ENCODE assay signal across 10 cellular contexts in genomic region chr6:27667016-27667415, GRCh38.
DNase-seq lines count a peak whose midpoint lies in the region; ATAC-seq and TF ChIP-seq lines count a peak whose summit lies in the region.
"Had no signal": no experiment of that assay in that cellular context is flagged by ENCODE, and none has a peak within 500 bp of the region (broad histone marks: within the 10 kb centered on the region; RNA-seq: fewer than 3 reads in every experiment).

No MANE protein-coding gene starts in this region.

- no peaks in the 10 kb centered on the region for H3K4me1 ChIP-seq in skeletal muscle satellite cell (ENCODE audit: control insufficient read depth, insufficient read depth, low read length)
- peaks cover 4% of the 10 kb centered on the region for H3K4me1 ChIP-seq in mucosa of descending colon (ENCODE audit: low read depth)

- H3K27me3 ChIP-seq in skeletal muscle satellite cell (ENCODE audit: control insufficient read depth, insufficient read depth, low read length), result peaks cover 10% of the 10 kb centered on the region

- peak overlapping the region; percentile 53 for H3K4me2 ChIP-seq in skeletal muscle satellite cell (ENCODE audit: low read length)

- peaks cover 18% of the 10 kb centered on the region for H3K4me1 Mint-ChIP-seq in activated naive CD8-positive, alpha-beta T cell (ENCODE audit: low read depth)
- H3K4me1 Mint-ChIP-seq in activated naive CD8-positive, alpha-beta T cell treated with anti-CD3 and anti-CD28 coated beads for 36 hours, result peaks cover 36% of the 10 kb centered on the region
- H3K4me1 Mint-ChIP-seq in T-helper 17 cell (peaks cover 6% of the 10 kb centered on the region), glutamatergic neuron (ENCODE audit: low read depth, unreplicated experiment) (peaks cover 9% of the 10 kb centered on the region)

- intact Hi-C loops in mucosa of descending colon (cut with DNase I, micrococcal nuclease), result no loop called here

- ATAC-seq in T-helper 17 cell, result no peak
- no peak for ATAC-seq in mucosa of descending colon
- no peak for ATAC-seq in HG03159 (IDR thresholded peaks at IDR 0.05; ENCODE audit: unreplicated experiment)
- ATAC-seq: left lobe of liver had no signal

- no peak overlapping the region for H3K4me3 Mint-ChIP-seq in activated naive CD8-positive, alpha-beta T cell
- H3K4me3 Mint-ChIP-seq in activated naive CD8-positive, alpha-beta T cell treated with anti-CD3 and anti-CD28 coated beads for 36 hours, result no peak overlapping the region
- H3K4me3 Mint-ChIP-seq in T-helper 17 cell, result no peak overlapping the region
- peak overlapping the region; percentile 88 for H3K4me3 Mint-ChIP-seq in glutamatergic neuron (ENCODE audit: unreplicated experiment)

- H3K36me3 ChIP-seq in skeletal muscle satellite cell (ENCODE audit: insufficient read depth, low read length), result no peaks in the 10 kb centered on the region
- H3K36me3 ChIP-seq in mucosa of descending colon (ENCODE audit: low read depth), result no peaks in the 10 kb centered on the region

- no peak for DNase-seq in activated naive CD8-positive, alpha-beta T cell treated with anti-CD3 and anti-CD28 coated beads for 36 hours
- DNase-seq in T-helper 17 cell, result no peak
- DNase-seq in glutamatergic neuron, result no peak
- no peak for DNase-seq in mucosa of descending colon
- DNase-seq in pons (ENCODE audit: low spot score), result no peak
- DNase-seq: Right ventricle myocardium superior had no signal

- no peaks in the 10 kb centered on the region for H3K36me3 Mint-ChIP-seq in activated naive CD8-positive, alpha-beta T cell
- peaks cover 6% of the 10 kb centered on the region for H3K36me3 Mint-ChIP-seq in activated naive CD8-positive, alpha-beta T cell treated with anti-CD3 and anti-CD28 coated beads for 36 hours
- H3K36me3 Mint-ChIP-seq in T-helper 17 cell (ENCODE audit: low read depth) (no peaks in the 10 kb centered on the region), glutamatergic neuron (ENCODE audit: unreplicated experiment) (no peaks in the 10 kb centered on the region)

- peaks cover 59% of the 10 kb centered on the region for H3K27me3 Mint-ChIP-seq in activated naive CD8-positive, alpha-beta T cell
- peaks cover 88% of the 10 kb centered on the region for H3K27me3 Mint-ChIP-seq in activated naive CD8-positive, alpha-beta T cell treated with anti-CD3 and anti-CD28 coated beads for 36 hours
- H3K27me3 Mint-ChIP-seq in T-helper 17 cell (peaks cover 77% of the 10 kb centered on the region), glutamatergic neuron (ENCODE audit: unreplicated experiment) (peaks cover 30% of the 10 kb centered on the region)

- H3K9me3 ChIP-seq in T-helper 17 cell (ENCODE audit: control insufficient read depth, low read length, poor library complexity, severe bottlenecking) (peaks cover 8% of the 10 kb centered on the region), skeletal muscle satellite cell (replicated peaks; ENCODE audit: low read length) (no peaks in the 10 kb centered on the region), mucosa of descending colon (no peaks in the 10 kb centered on the region)

- peak overlapping the region; percentile 41 for H3K27ac Mint-ChIP-seq in activated naive CD8-positive, alpha-beta T cell
- no peak overlapping the region for H3K27ac Mint-ChIP-seq in activated naive CD8-positive, alpha-beta T cell treated with anti-CD3 and anti-CD28 coated beads for 36 hours
- peak overlapping the region; percentile 87 for H3K27ac Mint-ChIP-seq in T-helper 17 cell
- H3K27ac Mint-ChIP-seq in glutamatergic neuron (ENCODE audit: unreplicated experiment), result no peak overlapping the region

- H3K9me3 Mint-ChIP-seq in activated naive CD8-positive, alpha-beta T cell (ENCODE audit: low read depth), result peaks cover 5% of the 10 kb centered on the region
- H3K9me3 Mint-ChIP-seq in activated naive CD8-positive, alpha-beta T cell treated with anti-CD3 and anti-CD28 coated beads for 36 hours, result peaks cover 11% of the 10 kb centered on the region
- peaks cover 10% of the 10 kb centered on the region for H3K9me3 Mint-ChIP-seq in glutamatergic neuron (ENCODE audit: unreplicated experiment)

- H3K4me3 ChIP-seq in skeletal muscle satellite cell (ENCODE audit: low read length) (no peak overlapping the region), mucosa of descending colon (no peak overlapping the region)

- H3K9ac ChIP-seq in skeletal muscle satellite cell (ENCODE audit: low read depth, low read length), result no peak overlapping the region

- no peak for TF ChIP-seq CTCF in glutamatergic neuron (IDR thresholded peaks at IDR 0.05; ENCODE audit: partially characterized antibody, unreplicated experiment)
- no peak for TF ChIP-seq CTCF in mucosa of descending colon (IDR thresholded peaks at IDR 0.05)

Comparison
In these comparisons a context has a peak if more than half of its experiments do, and no peak if none do; other contexts are left out.
1. H3K27ac Mint-ChIP-seq: peak in activated naive CD8-positive, alpha-beta T cell (single experiment) and T-helper 17 cell (single experiment); none in activated naive CD8-positive, alpha-beta T cell treated with anti-CD3 and anti-CD28 coated beads for 36 hours (single experiment) and glutamatergic neuron (single experiment).